23 cellular contexts compared by ENCODE assay signal in genomic region chrX:115364625-115365024, GRCh38.
DNase-seq lines count a peak whose midpoint lies in the region; ATAC-seq and TF ChIP-seq lines count a peak whose summit lies in the region.
"Had no signal": no experiment of that assay in that cellular context is flagged by ENCODE, and none has a peak within 500 bp of the region (broad histone marks: within the 10 kb centered on the region; RNA-seq: fewer than 3 reads in every experiment).

No MANE protein-coding gene starts in this region.

- TF ChIP-seq POLR2A in uterus (IDR thresholded peaks at IDR 0.05): no peak

- ATAC-seq in mucosa of descending colon: no peak
- ATAC-seq: Right ventricle myocardium inferior; stimulated activated effector memory CD8-positive, alpha-beta T cell treated with anti-CD3 and anti-CD28 coated beads, Interleukin-12 subunit alpha, Interleukin-12 subunit beta, amount 100 ng/mL, for 72 hours had no signal

- H3K27ac ChIP-seq in fibroblast of lung (ENCODE audit: insufficient read depth, low read length) (no peak overlapping the region), uterus (peak overlapping the region; percentile 46 to 52)

- H3K79me2 ChIP-seq in fibroblast of lung (ENCODE audit: control insufficient read depth, insufficient read depth, low read length): no peaks in the 10 kb centered on the region

- H2AFZ ChIP-seq in fibroblast of lung (ENCODE audit: low read length): no peak overlapping the region

- H4K20me1 ChIP-seq in fibroblast of lung (ENCODE audit: control insufficient read depth, extremely low read depth, insufficient read depth, low read length): no peaks in the 10 kb centered on the region

- no peaks in the 10 kb centered on the region for H3K36me3 ChIP-seq in fibroblast of lung (ENCODE audit: control insufficient read depth, insufficient read depth, low read length)
- no peaks in the 10 kb centered on the region for H3K36me3 ChIP-seq in uterus
- no peaks in the 10 kb centered on the region for H3K36me3 ChIP-seq in mucosa of descending colon (ENCODE audit: low read depth)

- H3K4me3 Mint-ChIP-seq in activated naive CD4-positive, alpha-beta T cell treated with anti-CD3 and anti-CD28 coated beads for 36 hours: no peak overlapping the region
- H3K4me3 Mint-ChIP-seq: activated T-cell treated with anti-CD3 and anti-CD28 coated beads, Interleukin-2, amount 50 U/mL, for 24 hours; stimulated activated effector memory CD8-positive, alpha-beta T cell treated with anti-CD3 and anti-CD28 coated beads, Interleukin-12 subunit alpha, Interleukin-12 subunit beta, amount 100 ng/mL, for 72 hours had no signal

- H3K36me3 Mint-ChIP-seq in activated naive CD4-positive, alpha-beta T cell treated with anti-CD3 and anti-CD28 coated beads for 36 hours (ENCODE audit: low read depth): no peaks in the 10 kb centered on the region
- H3K36me3 Mint-ChIP-seq: stimulated activated effector memory CD8-positive, alpha-beta T cell treated with anti-CD3 and anti-CD28 coated beads, Interleukin-12 subunit alpha, Interleukin-12 subunit beta, amount 100 ng/mL, for 72 hours had no signal

- H3K4me3 ChIP-seq in fibroblast of lung (replicated peaks in 1 of 4; ENCODE audit: control extremely low read depth in 1 of 4, insufficient read depth in 1 of 4, low read depth in 3 of 4, low read length in 4 of 4) (no peak overlapping the region), uterus (no peak overlapping the region), mucosa of descending colon (no peak overlapping the region)

- H3K4me2 ChIP-seq in fibroblast of lung (ENCODE audit: extremely low read depth, insufficient read depth, low read length): no peak overlapping the region

- H3K4me1 ChIP-seq in fibroblast of lung (ENCODE audit: control insufficient read depth, extremely low read depth, insufficient read depth, low read length) (no peaks in the 10 kb centered on the region), uterus (no peaks in the 10 kb centered on the region), mucosa of descending colon (ENCODE audit: low read depth) (no peaks in the 10 kb centered on the region)

- H3K27me3 ChIP-seq in fibroblast of lung (ENCODE audit: control insufficient read depth, insufficient read depth, low read length) (no peaks in the 10 kb centered on the region), uterus (no peaks in the 10 kb centered on the region)

- no peaks in the 10 kb centered on the region for H3K4me1 Mint-ChIP-seq in activated naive CD4-positive, alpha-beta T cell treated with anti-CD3 and anti-CD28 coated beads for 36 hours (ENCODE audit: low read depth)
- H3K4me1 Mint-ChIP-seq: stimulated activated effector memory CD8-positive, alpha-beta T cell treated with anti-CD3 and anti-CD28 coated beads, Interleukin-12 subunit alpha, Interleukin-12 subunit beta, amount 100 ng/mL, for 72 hours had no signal

- H3K9me3 ChIP-seq in fibroblast of lung (ENCODE audit: control insufficient read depth, insufficient read depth, low read depth, low read length) (no peaks in the 10 kb centered on the region), uterus (no peaks in the 10 kb centered on the region), mucosa of descending colon (no peaks in the 10 kb centered on the region)

- no peaks in the 10 kb centered on the region for H3K9me3 Mint-ChIP-seq in activated naive CD4-positive, alpha-beta T cell treated with anti-CD3 and anti-CD28 coated beads for 36 hours
- H3K9me3 Mint-ChIP-seq: activated T-cell treated with anti-CD3 and anti-CD28 coated beads, Interleukin-2, amount 50 U/mL, for 24 hours had no signal

- DNase-seq in NCI-H82 (lab: John Stamatoyannopoulos, UW): peak; percentile 0
- DNase-seq in NCI-H82 treated with DMSO at 0.1 percent for 48 hours (lab: John Stamatoyannopoulos, UW; ENCODE audit: unreplicated experiment): no peak
- DNase-seq in NCI-H69 (lab: John Stamatoyannopoulos, UW): peak; percentile 67
- DNase-seq in fibroblast of lung (ENCODE audit: low read depth in 2 of 2): peak; percentile 19 to 36
- DNase-seq in uterus: peak in 1 of 2 donors; percentile 32
- DNase-seq in mucosa of descending colon: no peak
- DNase-seq in activated naive CD4-positive, alpha-beta T cell treated with anti-CD3 and anti-CD28 coated beads for 36 hours: no peak
- DNase-seq: activated CD4-positive, alpha-beta T cell treated with anti-CD3 and anti-CD28 coated beads for 4 hours; activated T-cell treated with anti-CD3 and anti-CD28 coated beads, Interleukin-2, amount 50 U/mL, for 24 hours; amniotic stem cell; C1 segment of cervical spinal cord; Calu3; caudate nucleus; dermis blood vessel endothelial cell; EL; H7; head of caudate nucleus; NCI-H2029; NCI-H774; occipital lobe; substantia nigra had no signal

- no peak overlapping the region for H3K9ac ChIP-seq in fibroblast of lung (ENCODE audit: insufficient read depth, low read length)

- intact Hi-C loops in uterus (cut with DNase I; ENCODE audit: low total_unique reads): no loop called here
- intact Hi-C loops in mucosa of descending colon (cut with DNase I, micrococcal nuclease): no loop called here
- intact Hi-C loops in activated naive CD4-positive, alpha-beta T cell treated with anti-CD3 and anti-CD28 coated beads for 36 hours (cut with micrococcal nuclease): no loop called here

- TF ChIP-seq CTCF in fibroblast of lung (conservative IDR thresholded peaks at IDR 0.05 in 1 of 2, IDR thresholded peaks at IDR 0.05 in 1 of 2; ENCODE audit: low read depth in 1 of 2, low read length in 2 of 2) (no peak), uterus (IDR thresholded peaks at IDR 0.05) (no peak), mucosa of descending colon (IDR thresholded peaks at IDR 0.05) (no peak)

- no peak overlapping the region for H3K27ac Mint-ChIP-seq in activated naive CD4-positive, alpha-beta T cell treated with anti-CD3 and anti-CD28 coated beads for 36 hours
- H3K27ac Mint-ChIP-seq: activated T-cell treated with anti-CD3 and anti-CD28 coated beads, Interleukin-2, amount 50 U/mL, for 24 hours; stimulated activated effector memory CD8-positive, alpha-beta T cell treated with anti-CD3 and anti-CD28 coated beads, Interleukin-12 subunit alpha, Interleukin-12 subunit beta, amount 100 ng/mL, for 72 hours had no signal

- peaks cover 3% of the 10 kb centered on the region for H3K27me3 Mint-ChIP-seq in activated naive CD4-positive, alpha-beta T cell treated with anti-CD3 and anti-CD28 coated beads for 36 hours (ENCODE audit: low read depth)

- CTCF ChIA-PET in activated naive CD4-positive, alpha-beta T cell treated with anti-CD3 and anti-CD28 coated beads for 36 hours (lab: Charles Lee): no interaction called here

Comparison
In these comparisons a context has a peak if more than half of its experiments do, and no peak if none do; other contexts are left out.
1. DNase-seq: peak in NCI-H82 (single experiment), NCI-H69 (single experiment) and fibroblast of lung (2 of 2); none in NCI-H82 treated with DMSO at 0.1 percent for 48 hours (single experiment), mucosa of descending colon (0 of 3) and activated naive CD4-positive, alpha-beta T cell treated with anti-CD3 and anti-CD28 coated beads for 36 hours (single experiment).